In the genomic region with DNA sequence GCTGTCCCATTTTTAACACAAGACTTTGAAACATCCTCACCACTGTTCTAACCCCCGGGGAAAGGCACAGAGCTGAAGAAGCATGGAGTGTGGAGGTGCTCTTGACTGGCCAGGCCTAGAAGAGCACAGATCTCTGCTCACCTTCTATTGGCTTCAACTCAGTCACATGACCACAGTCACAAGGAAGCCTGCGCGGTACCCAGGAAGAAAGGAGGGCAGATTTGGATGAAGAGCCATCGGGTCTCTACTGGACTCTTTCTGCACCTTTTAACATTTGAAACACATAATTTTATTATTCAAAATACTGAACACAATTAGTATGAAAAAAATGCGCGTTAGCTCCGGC, we compare ENCODE assay signal across 2 cellular contexts.
TF ChIP-seq lines count a peak whose summit lies in the region.

No MANE protein-coding gene starts in this region.

TF ChIP-seq in GM23338, 12 proteins besides CTCF, POLR2A, EP300 and RAD21 (continued from another document):
- TF ChIP-seq, protein P1, sequence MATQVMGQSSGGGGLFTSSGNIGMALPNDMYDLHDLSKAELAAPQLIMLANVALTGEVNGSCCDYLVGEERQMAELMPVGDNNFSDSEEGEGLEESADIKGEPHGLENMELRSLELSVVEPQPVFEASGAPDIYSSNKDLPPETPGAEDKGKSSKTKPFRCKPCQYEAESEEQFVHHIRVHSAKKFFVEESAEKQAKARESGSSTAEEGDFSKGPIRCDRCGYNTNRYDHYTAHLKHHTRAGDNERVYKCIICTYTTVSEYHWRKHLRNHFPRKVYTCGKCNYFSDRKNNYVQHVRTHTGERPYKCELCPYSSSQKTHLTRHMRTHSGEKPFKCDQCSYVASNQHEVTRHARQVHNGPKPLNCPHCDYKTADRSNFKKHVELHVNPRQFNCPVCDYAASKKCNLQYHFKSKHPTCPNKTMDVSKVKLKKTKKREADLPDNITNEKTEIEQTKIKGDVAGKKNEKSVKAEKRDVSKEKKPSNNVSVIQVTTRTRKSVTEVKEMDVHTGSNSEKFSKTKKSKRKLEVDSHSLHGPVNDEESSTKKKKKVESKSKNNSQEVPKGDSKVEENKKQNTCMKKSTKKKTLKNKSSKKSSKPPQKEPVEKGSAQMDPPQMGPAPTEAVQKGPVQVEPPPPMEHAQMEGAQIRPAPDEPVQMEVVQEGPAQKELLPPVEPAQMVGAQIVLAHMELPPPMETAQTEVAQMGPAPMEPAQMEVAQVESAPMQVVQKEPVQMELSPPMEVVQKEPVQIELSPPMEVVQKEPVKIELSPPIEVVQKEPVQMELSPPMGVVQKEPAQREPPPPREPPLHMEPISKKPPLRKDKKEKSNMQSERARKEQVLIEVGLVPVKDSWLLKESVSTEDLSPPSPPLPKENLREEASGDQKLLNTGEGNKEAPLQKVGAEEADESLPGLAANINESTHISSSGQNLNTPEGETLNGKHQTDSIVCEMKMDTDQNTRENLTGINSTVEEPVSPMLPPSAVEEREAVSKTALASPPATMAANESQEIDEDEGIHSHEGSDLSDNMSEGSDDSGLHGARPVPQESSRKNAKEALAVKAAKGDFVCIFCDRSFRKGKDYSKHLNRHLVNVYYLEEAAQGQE (IDR thresholded peaks at IDR 0.05; ENCODE audit: unreplicated experiment), result no peak
- TF ChIP-seq NANOG (IDR thresholded peaks at IDR 0.05; ENCODE audit: borderline replicate concordance) (no peak), CREB1 (CRISPR knock-in tag; IDR thresholded peaks at IDR 0.05; ENCODE audit: low read depth) (no peak), JUNB (IDR thresholded peaks at IDR 0.05; ENCODE audit: unreplicated experiment) (no peak), EZH2 (IDR thresholded peaks at IDR 0.05; ENCODE audit: low read depth, unreplicated experiment) (no peak), ZNF114 (CRISPR knock-in tag; IDR thresholded peaks at IDR 0.05) (no peak), ZNF331 (CRISPR knock-in tag; IDR thresholded peaks at IDR 0.05; ENCODE audit: low read depth) (no peak), POLR2AphosphoS5 (IDR thresholded peaks at IDR 0.05; ENCODE audit: low read depth) (no peak), EZH2phosphoT487 (IDR thresholded peaks at IDR 0.05; ENCODE audit: unreplicated experiment) (no peak)
- TF ChIP-seq, protein P2, sequence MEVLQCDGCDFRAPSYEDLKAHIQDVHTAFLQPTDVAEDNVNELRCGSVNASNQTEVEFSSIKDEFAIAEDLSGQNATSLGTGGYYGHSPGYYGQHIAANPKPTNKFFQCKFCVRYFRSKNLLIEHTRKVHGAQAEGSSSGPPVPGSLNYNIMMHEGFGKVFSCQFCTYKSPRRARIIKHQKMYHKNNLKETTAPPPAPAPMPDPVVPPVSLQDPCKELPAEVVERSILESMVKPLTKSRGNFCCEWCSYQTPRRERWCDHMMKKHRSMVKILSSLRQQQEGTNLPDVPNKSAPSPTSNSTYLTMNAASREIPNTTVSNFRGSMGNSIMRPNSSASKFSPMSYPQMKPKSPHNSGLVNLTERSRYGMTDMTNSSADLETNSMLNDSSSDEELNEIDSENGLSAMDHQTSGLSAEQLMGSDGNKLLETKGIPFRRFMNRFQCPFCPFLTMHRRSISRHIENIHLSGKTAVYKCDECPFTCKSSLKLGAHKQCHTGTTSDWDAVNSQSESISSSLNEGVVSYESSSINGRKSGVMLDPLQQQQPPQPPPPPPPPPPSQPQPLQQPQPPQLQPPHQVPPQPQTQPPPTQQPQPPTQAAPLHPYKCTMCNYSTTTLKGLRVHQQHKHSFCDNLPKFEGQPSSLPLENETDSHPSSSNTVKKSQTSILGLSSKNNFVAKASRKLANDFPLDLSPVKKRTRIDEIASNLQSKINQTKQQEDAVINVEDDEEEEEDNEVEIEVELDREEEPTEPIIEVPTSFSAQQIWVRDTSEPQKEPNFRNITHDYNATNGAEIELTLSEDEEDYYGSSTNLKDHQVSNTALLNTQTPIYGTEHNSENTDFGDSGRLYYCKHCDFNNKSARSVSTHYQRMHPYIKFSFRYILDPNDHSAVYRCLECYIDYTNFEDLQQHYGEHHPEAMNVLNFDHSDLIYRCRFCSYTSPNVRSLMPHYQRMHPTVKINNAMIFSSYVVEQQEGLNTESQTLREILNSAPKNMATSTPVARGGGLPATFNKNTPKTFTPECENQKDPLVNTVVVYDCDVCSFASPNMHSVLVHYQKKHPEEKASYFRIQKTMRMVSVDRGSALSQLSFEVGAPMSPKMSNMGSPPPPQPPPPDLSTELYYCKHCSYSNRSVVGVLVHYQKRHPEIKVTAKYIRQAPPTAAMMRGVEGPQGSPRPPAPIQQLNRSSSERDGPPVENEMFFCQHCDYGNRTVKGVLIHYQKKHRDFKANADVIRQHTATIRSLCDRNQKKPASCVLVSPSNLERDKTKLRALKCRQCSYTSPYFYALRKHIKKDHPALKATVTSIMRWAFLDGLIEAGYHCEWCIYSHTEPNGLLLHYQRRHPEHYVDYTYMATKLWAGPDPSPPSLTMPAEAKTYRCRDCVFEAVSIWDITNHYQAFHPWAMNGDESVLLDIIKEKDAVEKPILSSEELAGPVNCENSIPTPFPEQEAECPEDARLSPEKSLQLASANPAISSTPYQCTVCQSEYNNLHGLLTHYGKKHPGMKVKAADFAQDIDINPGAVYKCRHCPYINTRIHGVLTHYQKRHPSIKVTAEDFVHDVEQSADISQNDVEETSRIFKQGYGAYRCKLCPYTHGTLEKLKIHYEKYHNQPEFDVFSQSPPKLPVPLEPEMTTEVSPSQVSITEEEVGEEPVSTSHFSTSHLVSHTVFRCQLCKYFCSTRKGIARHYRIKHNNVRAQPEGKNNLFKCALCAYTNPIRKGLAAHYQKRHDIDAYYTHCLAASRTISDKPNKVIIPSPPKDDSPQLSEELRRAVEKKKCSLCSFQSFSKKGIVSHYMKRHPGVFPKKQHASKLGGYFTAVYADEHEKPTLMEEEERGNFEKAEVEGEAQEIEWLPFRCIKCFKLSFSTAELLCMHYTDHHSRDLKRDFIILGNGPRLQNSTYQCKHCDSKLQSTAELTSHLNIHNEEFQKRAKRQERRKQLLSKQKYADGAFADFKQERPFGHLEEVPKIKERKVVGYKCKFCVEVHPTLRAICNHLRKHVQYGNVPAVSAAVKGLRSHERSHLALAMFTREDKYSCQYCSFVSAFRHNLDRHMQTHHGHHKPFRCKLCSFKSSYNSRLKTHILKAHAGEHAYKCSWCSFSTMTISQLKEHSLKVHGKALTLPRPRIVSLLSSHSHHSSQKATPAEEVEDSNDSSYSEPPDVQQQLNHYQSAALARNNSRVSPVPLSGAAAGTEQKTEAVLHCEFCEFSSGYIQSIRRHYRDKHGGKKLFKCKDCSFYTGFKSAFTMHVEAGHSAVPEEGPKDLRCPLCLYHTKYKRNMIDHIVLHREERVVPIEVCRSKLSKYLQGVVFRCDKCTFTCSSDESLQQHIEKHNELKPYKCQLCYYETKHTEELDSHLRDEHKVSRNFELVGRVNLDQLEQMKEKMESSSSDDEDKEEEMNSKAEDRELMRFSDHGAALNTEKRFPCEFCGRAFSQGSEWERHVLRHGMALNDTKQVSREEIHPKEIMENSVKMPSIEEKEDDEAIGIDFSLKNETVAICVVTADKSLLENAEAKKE (CRISPR knock-in tag; IDR thresholded peaks at IDR 0.05), result no peak
- TF ChIP-seq, protein P3, sequence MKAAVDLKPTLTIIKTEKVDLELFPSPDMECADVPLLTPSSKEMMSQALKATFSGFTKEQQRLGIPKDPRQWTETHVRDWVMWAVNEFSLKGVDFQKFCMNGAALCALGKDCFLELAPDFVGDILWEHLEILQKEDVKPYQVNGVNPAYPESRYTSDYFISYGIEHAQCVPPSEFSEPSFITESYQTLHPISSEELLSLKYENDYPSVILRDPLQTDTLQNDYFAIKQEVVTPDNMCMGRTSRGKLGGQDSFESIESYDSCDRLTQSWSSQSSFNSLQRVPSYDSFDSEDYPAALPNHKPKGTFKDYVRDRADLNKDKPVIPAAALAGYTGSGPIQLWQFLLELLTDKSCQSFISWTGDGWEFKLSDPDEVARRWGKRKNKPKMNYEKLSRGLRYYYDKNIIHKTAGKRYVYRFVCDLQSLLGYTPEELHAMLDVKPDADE (IDR thresholded peaks at IDR 0.05), result no peak

TF ChIP-seq in IMR-90, 13 proteins besides CTCF, POLR2A, EP300 and RAD21 (continued from another document):
- TF ChIP-seq, protein P4, sequence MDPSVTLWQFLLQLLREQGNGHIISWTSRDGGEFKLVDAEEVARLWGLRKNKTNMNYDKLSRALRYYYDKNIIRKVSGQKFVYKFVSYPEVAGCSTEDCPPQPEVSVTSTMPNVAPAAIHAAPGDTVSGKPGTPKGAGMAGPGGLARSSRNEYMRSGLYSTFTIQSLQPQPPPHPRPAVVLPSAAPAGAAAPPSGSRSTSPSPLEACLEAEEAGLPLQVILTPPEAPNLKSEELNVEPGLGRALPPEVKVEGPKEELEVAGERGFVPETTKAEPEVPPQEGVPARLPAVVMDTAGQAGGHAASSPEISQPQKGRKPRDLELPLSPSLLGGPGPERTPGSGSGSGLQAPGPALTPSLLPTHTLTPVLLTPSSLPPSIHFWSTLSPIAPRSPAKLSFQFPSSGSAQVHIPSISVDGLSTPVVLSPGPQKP (IDR thresholded peaks at IDR 0.05; ENCODE audit: borderline replicate concordance, low read depth, low read length), result no peak
